Comparison of ENCODE assay signal across 8 cellular contexts in the genomic region with DNA sequence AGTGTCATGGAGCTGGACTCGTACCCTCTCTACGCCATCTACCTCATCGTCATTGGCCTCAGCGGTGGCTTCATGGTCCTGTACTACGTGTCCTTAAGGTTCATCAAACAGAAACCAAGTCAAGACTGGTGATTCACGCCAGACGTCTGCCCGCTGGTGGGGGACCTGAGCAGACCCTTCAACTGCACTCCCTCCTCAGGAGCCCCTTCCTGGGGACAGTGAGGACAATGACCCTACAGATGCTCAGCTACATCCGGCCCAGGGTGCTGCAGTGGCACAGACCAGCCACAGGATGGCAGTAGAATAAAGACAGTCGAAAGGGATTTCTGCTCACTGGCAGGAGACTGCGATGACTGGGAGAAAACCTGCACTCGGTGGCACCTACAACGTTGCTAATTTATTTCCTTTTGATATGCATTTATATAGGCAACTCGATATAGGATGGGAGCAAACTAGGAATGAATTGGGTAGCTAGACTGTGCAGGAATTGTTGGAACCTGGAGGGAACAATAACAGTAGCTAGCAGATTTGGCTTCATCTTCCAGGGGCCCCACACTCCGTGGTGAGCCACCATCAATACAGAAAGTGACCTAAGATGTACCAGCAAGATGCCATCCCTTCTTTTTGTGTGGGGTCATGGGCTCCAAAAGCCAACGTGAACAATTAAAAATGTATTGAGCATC. TPM values are rescaled to one million over a fixed set of nuclear protein-coding genes. Genes with fewer than 3 reads are reported as not detected.
DNase-seq lines count a peak whose midpoint lies in the region; ATAC-seq, FAIRE-seq and TF ChIP-seq lines count a peak whose summit lies in the region.

No MANE protein-coding gene starts in this region.

- H3K4me2 ChIP-seq in K562 (ENCODE audit: insufficient read depth, low read length), result no peak overlapping the region; the same call in 1 of the 2 replicates

- no peak for TF ChIP-seq POLR2A in K562 (conservative IDR thresholded peaks at IDR 0.05)

- H3K4me3 ChIP-seq in K562, result no peak overlapping the region

- H3K9me1 ChIP-seq in K562 (ENCODE audit: control insufficient read depth, insufficient read depth, low read length), result no peaks in the 10 kb centered on the region

- no peak overlapping the region for H3K9ac ChIP-seq in K562 (ENCODE audit: insufficient read depth in 1 of 2, low read depth in 2 of 2, low read length in 2 of 2)

- TF ChIP-seq CTCF in K562 (IDR thresholded peaks at IDR 0.05 in 2 of 3, conservative IDR thresholded peaks at IDR 0.05 in 1 of 3; ENCODE audit: insufficient read depth in 2 of 3, low read depth in 1 of 3, low read length in 3 of 3), result peak; percentile 85 to 97 (median 89)

- H4K20me1 ChIP-seq in K562 (replicated peaks; ENCODE audit: control insufficient read depth, insufficient read depth, low read length), result peaks cover 4% of the 10 kb centered on the region; the same call in 1 of the 2 replicates

- TF ChIP-seq RAD21 in K562 (CRISPR knock-in tag; conservative IDR thresholded peaks at IDR 0.05 in 1 of 2, IDR thresholded peaks at IDR 0.05 in 1 of 2), result peak; percentile 76 to 89

- H3K9me3 ChIP-seq in K562 (replicated peaks; ENCODE audit: control insufficient read depth, insufficient read depth, low read depth, low read length), result no peaks in the 10 kb centered on the region

- H3K36me3 ChIP-seq in K562 (ENCODE audit: control insufficient read depth, insufficient read depth, low read length), result no peaks in the 10 kb centered on the region

- H3K79me2 ChIP-seq in K562 (ENCODE audit: control insufficient read depth, insufficient read depth, low read length), result no peaks in the 10 kb centered on the region

- intact Hi-C loops in K562 (cut with micrococcal nuclease), result loop anchor here (2.0 to 10.0 kb wide), 5 partner anchors 76 to 1079 kb away; no protein-coding TSS in a partner anchor

- TF ChIP-seq EP300 in K562 (IDR thresholded peaks at IDR 0.05; ENCODE audit: low read length), result no peak

- in situ Hi-C loops in K562 (cut with MboI), result no loop called here

- POLR2A ChIA-PET in K562 (lab: Yijun Ruan, JAX), result interaction anchor here (0.6 to 1.0 kb wide), 4 partner anchors 12 to 55 kb away, joined by 3 to 4 read pairs (median 3); no protein-coding TSS in a partner anchor

- H3K27me3 ChIP-seq in K562 (ENCODE audit: control insufficient read depth in 2 of 2, insufficient read depth in 2 of 2, low read length in 2 of 2), result peaks cover 18 to 41% of the 10 kb centered on the region in 2 experiments; a peak in 4 of 5 replicates

- no TSS peak for BruUV-seq in K562 (replicated peaks; lab: Mats Ljungman, UMichigan)

- no peak overlapping the region for H2AFZ ChIP-seq in K562 (ENCODE audit: low read depth, low read length)

- CTCF ChIA-PET in K562 (lab: Yijun Ruan, JAX; ENCODE audit: low intra/inter-chr PET ratio), result interaction anchor here (0.6 to 1.0 kb wide), 2 partner anchors 269 to 413 kb away, joined by 4 read pairs; no protein-coding TSS in a partner anchor

- peak; percentile 61 for ATAC-seq in HG02623 (IDR thresholded peaks at IDR 0.05; ENCODE audit: unreplicated experiment)
- peak; percentile 93 for ATAC-seq in K562

- DNase-seq in GM03348 (ENCODE audit: low spot score), result peak; percentile 87
- DNase-seq in NCI-H187 treated with DMSO at 0.1 percent for 48 hours (lab: John Stamatoyannopoulos, UW), result peak; percentile 40
- DNase-seq in K562 (ENCODE audit: extremely low read depth in 1 of 4, low spot score in 3 of 4), result peak; percentile 73 to 81 (median 78)
- DNase-seq in iPS-NIHi11 (ENCODE audit: low spot score), result peak; percentile 87
- peak; percentile 51 to 80 (median 61) for DNase-seq in stimulated activated CD4-positive, alpha-beta T cell treated with anti-CD3 and anti-CD28 coated beads, Interleukin-12 subunit alpha, Interleukin-12 subunit beta, amount 100 ng/mL, for 48 hours (ENCODE audit: low read depth in 2 of 3, low spot score in 1 of 3)
- DNase-seq in mesenteric fat pad (ENCODE audit: low spot score), result no peak

- H3K4me1 ChIP-seq in K562 (replicated peaks in 1 of 2; ENCODE audit: control insufficient read depth in 2 of 2, insufficient read depth in 2 of 2, low read length in 2 of 2), result no peaks in the 10 kb centered on the region

- 25% methylated on average over 16 of the region's 16 CpGs for WGBS in K562 (ENCODE audit: insufficient coverage, low coverage, missing lambda C conversion rate)

- FAIRE-seq in TTC549 (lab: Jason Lieb, UNC) (peak; percentile 23), K562 (lab: Jason Lieb, UNC) (peak; percentile 94)

- no peak overlapping the region for H3K27ac ChIP-seq in K562 (ENCODE audit: extremely low read depth, low read depth, low read length)

TF ChIP-seq in K562, 482 proteins besides CTCF, POLR2A, EP300 and RAD21 (continues in another document):
- TF ChIP-seq NFXL1 (CRISPR knock-in tag; IDR thresholded peaks at IDR 0.05) (no peak), ZNF707 (CRISPR knock-in tag; conservative IDR thresholded peaks at IDR 0.05) (no peak), CC2D1A (IDR thresholded peaks at IDR 0.05) (peak; percentile 39; the same call in 1 of the 2 replicates), SMC3 (conservative IDR thresholded peaks at IDR 0.05; ENCODE audit: insufficient read depth, low read depth, low read length) (peak; percentile 85), ZNF232 (CRISPR knock-in tag; IDR thresholded peaks at IDR 0.05) (no peak), MAFG (tag; conservative IDR thresholded peaks at IDR 0.05) (0 out of 2 replicates have a peak, but pooled peaks have one; percentile 22), RB1 (IDR thresholded peaks at IDR 0.05; ENCODE audit: low read depth) (peak; percentile 39; the same call in 1 of the 2 replicates), MECOM (CRISPR knock-in tag; IDR thresholded peaks at IDR 0.05) (no peak), TCF3 (CRISPR knock-in tag; IDR thresholded peaks at IDR 0.05) (0 out of 2 replicates have a peak, but pooled peaks have one; percentile 14), ETV1 (tag; conservative IDR thresholded peaks at IDR 0.05; ENCODE audit: low read depth) (peak; percentile 95), KLF16 (IDR thresholded peaks at IDR 0.05) (peak; percentile 47; the same call in 1 of the 2 replicates)
- TF ChIP-seq, protein P1, sequence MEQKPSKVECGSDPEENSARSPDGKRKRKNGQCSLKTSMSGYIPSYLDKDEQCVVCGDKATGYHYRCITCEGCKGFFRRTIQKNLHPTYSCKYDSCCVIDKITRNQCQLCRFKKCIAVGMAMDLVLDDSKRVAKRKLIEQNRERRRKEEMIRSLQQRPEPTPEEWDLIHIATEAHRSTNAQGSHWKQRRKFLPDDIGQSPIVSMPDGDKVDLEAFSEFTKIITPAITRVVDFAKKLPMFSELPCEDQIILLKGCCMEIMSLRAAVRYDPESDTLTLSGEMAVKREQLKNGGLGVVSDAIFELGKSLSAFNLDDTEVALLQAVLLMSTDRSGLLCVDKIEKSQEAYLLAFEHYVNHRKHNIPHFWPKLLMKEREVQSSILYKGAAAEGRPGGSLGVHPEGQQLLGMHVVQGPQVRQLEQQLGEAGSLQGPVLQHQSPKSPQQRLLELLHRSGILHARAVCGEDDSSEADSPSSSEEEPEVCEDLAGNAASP (IDR thresholded peaks at IDR 0.05), result no peak
- TF ChIP-seq, protein P2, sequence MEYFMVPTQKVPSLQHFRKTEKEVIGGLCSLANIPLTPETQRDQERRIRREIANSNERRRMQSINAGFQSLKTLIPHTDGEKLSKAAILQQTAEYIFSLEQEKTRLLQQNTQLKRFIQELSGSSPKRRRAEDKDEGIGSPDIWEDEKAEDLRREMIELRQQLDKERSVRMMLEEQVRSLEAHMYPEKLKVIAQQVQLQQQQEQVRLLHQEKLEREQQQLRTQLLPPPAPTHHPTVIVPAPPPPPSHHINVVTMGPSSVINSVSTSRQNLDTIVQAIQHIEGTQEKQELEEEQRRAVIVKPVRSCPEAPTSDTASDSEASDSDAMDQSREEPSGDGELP (CRISPR knock-in tag; IDR thresholded peaks at IDR 0.05; ENCODE audit: borderline replicate concordance), result peak; percentile 22; the same call in 1 of the 2 replicates

RNA-seq across cellular contexts. Expression of a gene that starts 39.2 kb away (rescaled TPM):
- not detected in 2 replicates for total RNA-seq in K562 (2011; cell fraction: chromatin; rRNA removed; ENCODE audit: low replicate concordance)
- total RNA-seq in K562 (2011; cell fraction: nucleolus; rRNA removed), result not detected in 2 replicates
- total RNA-seq in K562 (2011; cell fraction: nucleoplasm; rRNA removed), result not detected in 2 replicates
- not detected in 2 replicates for total RNA-seq in K562 (2014; rRNA removed)
- not detected in 2 replicates for total RNA-seq in K562 (2014; rRNA removed; fragmentation: Illumina TruSeq; extraction: Trizol)
- not detected in 2 replicates for total RNA-seq in K562 (2015; rRNA removed; fragmentation: Illumina TruSeq; extraction: Trizol)
- not detected in 2 replicates for total RNA-seq in K562 (2021)
- not detected in 2 replicates for polyA plus RNA-seq in K562 (2011; rRNA removed)
- polyA plus RNA-seq in K562 (2011; cell fraction: cytosol; rRNA removed), result not detected in 2 replicates
- polyA plus RNA-seq in K562 (2011; cell fraction: nucleus; rRNA removed), result not detected in 2 replicates
- polyA plus RNA-seq in K562 (2012), result 0.01 TPM in 1 of 2 replicates, not detected in the other
- not detected in 2 replicates for polyA plus RNA-seq in K562 (2014; fragmentation: Illumina TruSeq; extraction: Trizol)
- not detected for polyA plus RNA-seq in K562 (2014; fragmentation: Nextera tagmentation; extraction: Ambion mirVana)
- not detected in 2 replicates for polyA plus RNA-seq in K562 (2014; rRNA removed)
- polyA minus RNA-seq in K562 (2011; rRNA and poly(A)+ RNA removed), result not detected in 2 replicates
- polyA minus RNA-seq in K562 (2011; cell fraction: cytosol; rRNA and poly(A)+ RNA removed), result not detected in 2 replicates
- polyA minus RNA-seq in K562 (2011; cell fraction: nucleus; rRNA and poly(A)+ RNA removed), result not detected in 2 replicates
- total RNA-seq in mesenteric fat pad, result not detected

RNA-seq across cellular contexts. Expression of a gene that starts 39.3 kb away (rescaled TPM):
- not detected in 2 replicates for total RNA-seq in K562 (2011; cell fraction: chromatin; rRNA removed; ENCODE audit: low replicate concordance)
- not detected in 2 replicates for total RNA-seq in K562 (2011; cell fraction: nucleolus; rRNA removed)
- total RNA-seq in K562 (2011; cell fraction: nucleoplasm; rRNA removed), result not detected in 2 replicates
- total RNA-seq in K562 (2014; rRNA removed) (not detected in 2 replicates), K562 (2014; rRNA removed; fragmentation: Illumina TruSeq; extraction: Trizol) (not detected in 2 replicates), K562 (2015; rRNA removed; fragmentation: Illumina TruSeq; extraction: Trizol) (not detected in 2 replicates), K562 (2021) (not detected in 2 replicates), mesenteric fat pad (not detected)
- polyA plus RNA-seq in K562 (2011; rRNA removed) (not detected in 2 replicates), K562 (2014; fragmentation: Illumina TruSeq; extraction: Trizol) (not detected in 2 replicates), K562 (2014; fragmentation: Nextera tagmentation; extraction: Ambion mirVana) (under 1 TPM; 0.01 TPM), K562 (2014; rRNA removed) (not detected in 2 replicates)
- not detected in 2 replicates for polyA plus RNA-seq in K562 (2011; cell fraction: cytosol; rRNA removed)
- polyA plus RNA-seq in K562 (2011; cell fraction: nucleus; rRNA removed), result not detected in 2 replicates
- 0.03 and 0.05 TPM in 2 replicates for polyA plus RNA-seq in K562 (2012)
- polyA minus RNA-seq in K562 (2011; rRNA and poly(A)+ RNA removed), result not detected in 2 replicates
- not detected in 2 replicates for polyA minus RNA-seq in K562 (2011; cell fraction: cytosol; rRNA and poly(A)+ RNA removed)
- not detected in 2 replicates for polyA minus RNA-seq in K562 (2011; cell fraction: nucleus; rRNA and poly(A)+ RNA removed)
